Comparison of ENCODE assay signal across 17 cellular contexts in genomic region chr7:141409219-141409618, GRCh38.
"Had no signal": no experiment of that assay in that cellular context is flagged by ENCODE, and none has a peak within 500 bp of the region (broad histone marks: within the 10 kb centered on the region; RNA-seq: fewer than 3 reads in every experiment).

No MANE protein-coding gene starts in this region.

- H3K27ac ChIP-seq: HL-60, RWPE1, SJSA1, SK-N-MC had no signal

- H3K9me3 ChIP-seq: SJSA1 had no signal

- H3K27me3 ChIP-seq: SJSA1 had no signal

- H3K4me1 ChIP-seq: SJSA1 had no signal

- DNase-seq: IMR-90; MV-4-11; NCI-H1048; NCI-H1436 treated with DMSO at 0.1 percent for 48 hours; NCI-H1694; NCI-H2029 treated with DMSO at 0.1 percent for 48 hours; NCI-H510A treated with DMSO at 0.1 percent for 48 hours; NCI-H526; NCI-H82; NK-92 treated with Interleukin-12 subunit alpha and Interleukin-12 subunit beta, amount 100 ng/mL, for 24 hours; PC-3 had no signal

- H3K4me3 ChIP-seq: SJSA1, SK-N-MC had no signal

- ATAC-seq: HepG2, Panc1, PC-3 had no signal

- H3K36me3 ChIP-seq: SJSA1 had no signal
